In the genomic region with DNA sequence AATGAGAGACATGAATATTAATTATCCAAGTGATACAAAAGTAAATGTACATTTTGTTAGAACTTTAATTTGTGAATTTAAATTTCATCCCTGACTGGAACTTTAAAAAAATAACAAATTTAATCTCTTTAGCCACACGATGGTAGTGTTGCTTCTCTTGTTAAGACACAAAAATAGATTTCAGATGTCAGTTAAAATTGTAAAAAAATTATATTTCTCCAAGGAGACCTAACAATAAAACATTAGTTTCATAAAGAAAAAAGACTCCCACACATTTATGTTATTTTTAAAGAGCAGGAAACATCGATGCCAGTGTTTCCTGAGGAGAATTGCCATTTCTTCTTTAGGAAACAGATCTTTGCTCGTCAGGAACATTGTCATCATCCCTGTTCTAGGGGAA, we compare ENCODE assay signal across 21 cellular contexts.
DNase-seq lines count a peak whose midpoint lies in the region; ATAC-seq and TF ChIP-seq lines count a peak whose summit lies in the region.
"Had no signal": no experiment of that assay in that cellular context is flagged by ENCODE, and none has a peak within 500 bp of the region (broad histone marks: within the 10 kb centered on the region; RNA-seq: fewer than 3 reads in every experiment).

No MANE protein-coding gene starts in this region.

- H3K27me3 ChIP-seq in heart left ventricle = no peaks in the 10 kb centered on the region
- H3K27me3 ChIP-seq in foreskin keratinocyte = peaks cover 12% of the 10 kb centered on the region
- H3K27me3 ChIP-seq in aorta (ENCODE audit: control insufficient read depth in 1 of 2, insufficient read depth in 2 of 2, low read length in 1 of 2) = no peaks in the 10 kb centered on the region
- H3K27me3 ChIP-seq: MG63, spleen had no signal

- TF ChIP-seq CTCF in heart left ventricle (IDR thresholded peaks at IDR 0.05) (peak in 7 of 12 donors; percentile 5 to 40 (median 22)), foreskin keratinocyte (conservative IDR thresholded peaks at IDR 0.05) (peak; percentile 14), type B pancreatic cell (conservative IDR thresholded peaks at IDR 0.05) (peak; percentile 18), GM10266 (IDR thresholded peaks at IDR 0.05; ENCODE audit: control insufficient read depth, insufficient read depth, low read depth, missing control alignments) (no peak)

- H3K4me1 ChIP-seq in heart left ventricle = peaks cover 0 to 6% (median 0%) of the 10 kb centered on the region in 12 donors
- no peaks in the 10 kb centered on the region for H3K4me1 ChIP-seq in foreskin keratinocyte
- H3K4me1 ChIP-seq in aorta (ENCODE audit: control insufficient read depth in 1 of 2, insufficient read depth in 2 of 2, low read length in 2 of 2) = peaks cover 0 to 2% of the 10 kb centered on the region in 2 donors
- H3K4me1 ChIP-seq: spleen had no signal

- H3K4me1 Mint-ChIP-seq in type B pancreatic cell (ENCODE audit: unreplicated experiment) = no peaks in the 10 kb centered on the region
- no peaks in the 10 kb centered on the region for H3K4me1 Mint-ChIP-seq in naive thymus-derived CD8-positive, alpha-beta T cell
- H3K4me1 Mint-ChIP-seq: activated CD8-positive, alpha-beta memory T cell treated with anti-CD3 and anti-CD28 coated beads, Interleukin-2, amount 10 ng/mL, durations not matched to agents 7 days and 5 days; neural crest cell had no signal

- WGBS in heart left ventricle, 4 donors = 29 to 40% (median 33%) methylated on average over 3 of the region's 3 CpGs
- WGBS in aorta, 2 donors = 2% methylated on average over 3 of the region's 3 CpGs

- peaks cover 3% of the 10 kb centered on the region for H3K27me3 Mint-ChIP-seq in type B pancreatic cell
- peaks cover 0 to 7% (median 4%) of the 10 kb centered on the region in 5 donors for H3K27me3 Mint-ChIP-seq in naive thymus-derived CD8-positive, alpha-beta T cell
- H3K27me3 Mint-ChIP-seq: activated CD8-positive, alpha-beta memory T cell treated with anti-CD3 and anti-CD28 coated beads, Interleukin-2, amount 10 ng/mL, durations not matched to agents 7 days and 5 days; CD4-positive, alpha-beta T cell had no signal

- H3K36me3 ChIP-seq in heart left ventricle (no peaks in the 10 kb centered on the region), aorta (ENCODE audit: control insufficient read depth in 1 of 2, insufficient read depth in 2 of 2, low read length in 1 of 2) (no peaks in the 10 kb centered on the region)
- H3K36me3 ChIP-seq: MG63, spleen had no signal

- ATAC-seq in heart left ventricle = no peak
- ATAC-seq in foreskin keratinocyte = no peak
- ATAC-seq in naive thymus-derived CD8-positive, alpha-beta T cell = no peak
- no peak for ATAC-seq in aorta (ENCODE audit: low FRiP score)
- ATAC-seq: activated CD8-positive, alpha-beta memory T cell treated with anti-CD3 and anti-CD28 coated beads, Interleukin-2, amount 10 ng/mL, durations not matched to agents 7 days and 5 days had no signal

- H3K27ac Mint-ChIP-seq in type B pancreatic cell = no peak overlapping the region
- H3K27ac Mint-ChIP-seq in naive thymus-derived CD8-positive, alpha-beta T cell = no peak overlapping the region
- H3K27ac Mint-ChIP-seq: activated CD8-positive, alpha-beta memory T cell treated with anti-CD3 and anti-CD28 coated beads, Interleukin-2, amount 10 ng/mL, durations not matched to agents 7 days and 5 days; activated T-helper 2 cell treated with anti-CD3 and anti-CD28 coated beads, Interferon-gamma antibody, Interleukin-2, Interleukin-4, amounts not matched to agents 10 μg/mL and 5 μg/mL and 100 μg/mL, durations not matched to agents 14 hours and 24 hours and 36 hours; CD4-positive, alpha-beta T cell had no signal

- H3K9me3 ChIP-seq in heart left ventricle = no peaks in the 10 kb centered on the region
- no peaks in the 10 kb centered on the region for H3K9me3 ChIP-seq in aorta (ENCODE audit: control insufficient read depth, low read length)
- H3K9me3 ChIP-seq: MG63, spleen had no signal

- H3K4me3 ChIP-seq in heart left ventricle = no peak overlapping the region
- no peak overlapping the region for H3K4me3 ChIP-seq in aorta (ENCODE audit: low read length in 2 of 2)
- H3K4me3 ChIP-seq: MG63, spleen had no signal

- intact Hi-C loops in heart left ventricle (cut with DNase I) = loop anchor here in 4 of 10 donors (5.0 to 10.0 kb wide), 2 partner anchors 1164 to 1166 kb away; no protein-coding TSS in a partner anchor
- intact Hi-C loops in cardiac septum (cut with DNase I) = no loop called here
- intact Hi-C loops in aorta (cut with DNase I) = no loop called here

- DNase-seq in heart left ventricle = no peak
- DNase-seq in cardiac septum (ENCODE audit: low spot score) = no peak
- DNase-seq in astrocyte of the hippocampus (ENCODE audit: low read depth, low spot score) = peak; percentile 2
- no peak for DNase-seq in foreskin keratinocyte
- no peak for DNase-seq in type B pancreatic cell (ENCODE audit: extremely low spot score, unreplicated experiment)
- no peak for DNase-seq in naive thymus-derived CD8-positive, alpha-beta T cell
- no peak for DNase-seq in GM10266 (ENCODE audit: extremely low spot score)
- DNase-seq in aorta = no peak
- DNase-seq: activated CD4-positive, alpha-beta T cell treated with anti-CD3 and anti-CD28 coated beads for 48 hours; activated CD8-positive, alpha-beta memory T cell treated with anti-CD3 and anti-CD28 coated beads, Interleukin-2, amount 10 ng/mL, durations not matched to agents 7 days and 5 days; CD4-positive, alpha-beta T cell; central memory CD4-positive, alpha-beta T cell; DMS79 treated with DMSO at 0.1 percent for 48 hours; effector memory CD4-positive, alpha-beta T cell; MG63; NCI-H187; NCI-H226; spleen; SW 1271 had no signal

- H3K36me3 Mint-ChIP-seq in type B pancreatic cell = no peaks in the 10 kb centered on the region
- peaks cover 0 to 4% (median 0%) of the 10 kb centered on the region in 3 donors for H3K36me3 Mint-ChIP-seq in naive thymus-derived CD8-positive, alpha-beta T cell
- H3K36me3 Mint-ChIP-seq: activated CD8-positive, alpha-beta memory T cell treated with anti-CD3 and anti-CD28 coated beads, Interleukin-2, amount 10 ng/mL, durations not matched to agents 7 days and 5 days had no signal

- no peak for TF ChIP-seq POLR2A in heart left ventricle (IDR thresholded peaks at IDR 0.05)

- no peaks in the 10 kb centered on the region for H3K9me3 Mint-ChIP-seq in type B pancreatic cell
- H3K9me3 Mint-ChIP-seq in naive thymus-derived CD8-positive, alpha-beta T cell = peaks cover 0 to 7% (median 3%) of the 10 kb centered on the region in 9 donors
- H3K9me3 Mint-ChIP-seq: activated T-helper 2 cell treated with anti-CD3 and anti-CD28 coated beads, Interferon-gamma antibody, Interleukin-2, Interleukin-4, amounts not matched to agents 10 μg/mL and 5 μg/mL and 100 μg/mL, durations not matched to agents 14 hours and 24 hours and 36 hours; CD4-positive, alpha-beta T cell; neural crest cell had no signal

- H3K4me3 Mint-ChIP-seq in type B pancreatic cell = no peak overlapping the region
- H3K4me3 Mint-ChIP-seq in naive thymus-derived CD8-positive, alpha-beta T cell = no peak overlapping the region
- H3K4me3 Mint-ChIP-seq: activated CD8-positive, alpha-beta memory T cell treated with anti-CD3 and anti-CD28 coated beads, Interleukin-2, amount 10 ng/mL, durations not matched to agents 7 days and 5 days; CD4-positive, alpha-beta T cell; neural crest cell had no signal

- H3K27ac ChIP-seq in heart left ventricle (no peak overlapping the region), foreskin keratinocyte (no peak overlapping the region), aorta (ENCODE audit: low read depth in 1 of 2, low read length in 2 of 2) (no peak overlapping the region)
- H3K27ac ChIP-seq: spleen had no signal

- POLR2A ChIA-PET in naive thymus-derived CD8-positive, alpha-beta T cell (lab: Charles Lee) = no interaction called here
